23 cellular contexts compared by ENCODE assay signal in the genomic region with DNA sequence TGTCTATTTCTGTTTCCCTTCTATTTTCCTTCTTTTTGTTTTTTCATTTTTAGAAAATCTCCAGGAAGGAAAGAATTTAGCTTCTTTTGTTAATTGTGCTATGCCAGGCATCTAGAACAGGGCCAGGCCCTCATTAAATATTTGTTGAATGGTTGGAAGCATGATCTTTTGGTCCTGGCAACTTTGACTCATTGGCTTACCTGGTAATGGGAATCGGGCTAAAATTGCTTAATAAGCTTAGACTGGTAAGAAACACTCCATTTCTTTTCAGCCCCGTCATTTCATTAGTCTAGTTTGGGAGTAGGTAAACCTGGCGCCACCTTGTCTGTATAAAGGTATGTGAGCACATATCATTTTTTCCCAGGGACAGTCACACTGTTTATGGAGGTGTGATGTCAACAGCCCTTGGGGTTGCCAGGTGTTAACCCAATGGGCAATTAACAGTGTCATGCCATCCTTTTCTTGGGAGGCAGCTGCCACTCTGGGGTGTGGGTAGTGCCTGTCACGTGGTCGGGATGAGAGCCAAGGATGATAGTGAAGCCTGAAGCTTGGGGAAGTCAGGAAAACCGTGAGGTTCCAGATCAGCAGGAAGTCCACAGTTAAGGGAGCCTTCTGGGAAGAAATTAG. TPM values are rescaled to one million over a fixed set of nuclear protein-coding genes. Genes with fewer than 3 reads are reported as not detected.
DNase-seq lines count a peak whose midpoint lies in the region.
"Had no signal": no experiment of that assay in that cellular context is flagged by ENCODE, and none has a peak within 500 bp of the region (broad histone marks: within the 10 kb centered on the region; RNA-seq: fewer than 3 reads in every experiment).

No MANE protein-coding gene starts in this region.

- H3K36me3 Mint-ChIP-seq in activated naive CD4-positive, alpha-beta T cell treated with anti-CD3 and anti-CD28 coated beads, Interleukin-2, amount 10 ng/mL, durations not matched to agents 7 days and 5 days, result no peaks in the 10 kb centered on the region
- H3K36me3 Mint-ChIP-seq: CD4-positive, alpha-beta memory T cell had no signal

- H3K27ac Mint-ChIP-seq in activated naive CD4-positive, alpha-beta T cell treated with anti-CD3 and anti-CD28 coated beads, Interleukin-2, amount 10 ng/mL, durations not matched to agents 7 days and 5 days, result no peak overlapping the region
- H3K27ac Mint-ChIP-seq: CD4-positive, alpha-beta memory T cell had no signal

- H3K27ac ChIP-seq in epithelial cell of prostate, result peak overlapping the region; percentile 4
- H3K27ac ChIP-seq: GM23248 had no signal

- H3K27me3 Mint-ChIP-seq in activated naive CD4-positive, alpha-beta T cell treated with anti-CD3 and anti-CD28 coated beads, Interleukin-2, amount 10 ng/mL, durations not matched to agents 7 days and 5 days, result peaks cover 35% of the 10 kb centered on the region

- no peaks in the 10 kb centered on the region for H3K9me3 Mint-ChIP-seq in activated naive CD4-positive, alpha-beta T cell treated with anti-CD3 and anti-CD28 coated beads, Interleukin-2, amount 10 ng/mL, durations not matched to agents 7 days and 5 days
- H3K9me3 Mint-ChIP-seq: CD4-positive, alpha-beta memory T cell had no signal

- DNase-seq in DMS53 (lab: John Stamatoyannopoulos, UW) (peak; percentile 21), DMS53 treated with DMSO at 0.1 percent for 48 hours (lab: John Stamatoyannopoulos, UW; ENCODE audit: unreplicated experiment) (no peak), NCI-H69 (lab: John Stamatoyannopoulos, UW) (peak; percentile 16), epithelial cell of prostate (ENCODE audit: low read depth, low spot score) (no peak), myocyte (ENCODE audit: low read depth) (peak; percentile 78), NCI-H1694 (lab: John Stamatoyannopoulos, UW) (no peak), putamen (ENCODE audit: low spot score) (no peak)
- no peak for DNase-seq in activated naive CD4-positive, alpha-beta T cell treated with anti-CD3 and anti-CD28 coated beads, Interleukin-2, amount 10 ng/mL, durations not matched to agents 7 days and 5 days
- DNase-seq: 8988T; CD4-positive, alpha-beta memory T cell; GDM1; GM23248; MV-4-11; NCI-H1417; NCI-H2029 treated with DMSO at 0.1 percent for 48 hours; NCI-H2227 treated with DMSO at 0.1 percent for 48 hours; NCI-H524; OCI-M1; RPMI8226; SIG-M5 had no signal

- H3K4me1 Mint-ChIP-seq in activated naive CD4-positive, alpha-beta T cell treated with anti-CD3 and anti-CD28 coated beads, Interleukin-2, amount 10 ng/mL, durations not matched to agents 7 days and 5 days, result no peaks in the 10 kb centered on the region
- H3K4me1 Mint-ChIP-seq: CD4-positive, alpha-beta memory T cell had no signal

- CTCF ChIA-PET in activated naive CD4-positive, alpha-beta T cell treated with anti-CD3 and anti-CD28 coated beads, Interleukin-2, amount 10 ng/mL, durations not matched to agents 7 days and 5 days (lab: Charles Lee), result interaction anchor here (2.6 kb wide), 1 partner anchor 16 kb away, joined by 8 read pairs; no protein-coding TSS in a partner anchor

- H3K4me3 Mint-ChIP-seq in activated naive CD4-positive, alpha-beta T cell treated with anti-CD3 and anti-CD28 coated beads, Interleukin-2, amount 10 ng/mL, durations not matched to agents 7 days and 5 days, result no peak overlapping the region
- H3K4me3 Mint-ChIP-seq: CD4-positive, alpha-beta memory T cell had no signal

RNA-seq across cellular contexts. Expression of gene NDEL1, which starts 9.5 kb away (rescaled TPM):
- 71.1 and 74.7 TPM in 2 replicates for total RNA-seq in myocyte
- polyA plus RNA-seq in myocyte (2012), result 58.5 TPM

RNA-seq across cellular contexts. Expression of gene RNF222, which starts 28.6 kb away (rescaled TPM):
- not detected in 2 replicates for total RNA-seq in myocyte
- 0.08 TPM for polyA plus RNA-seq in myocyte (2012)
- total RNA-seq: GM12878, GM23248, K562 had no signal
- polyA plus RNA-seq: BJ, GM12878, GM23248, K562 had no signal

RNA-seq across cellular contexts. Expression of gene RPL26, which starts 43.2 kb away (rescaled TPM):
- 2,711 and 2,984 TPM in 2 replicates for total RNA-seq in myocyte
- 1,858 TPM for polyA plus RNA-seq in myocyte (2012)

Comparison
In these comparisons a context has a peak if more than half of its experiments do, and no peak if none do; other contexts are left out.
1. DNase-seq: peak in DMS53 (single experiment), NCI-H69 (single experiment) and myocyte (single experiment); none in DMS53 treated with DMSO at 0.1 percent for 48 hours (single experiment), epithelial cell of prostate (single experiment), NCI-H1694 (single experiment), activated naive CD4-positive, alpha-beta T cell treated with anti-CD3 and anti-CD28 coated beads, Interleukin-2, amount 10 ng/mL, durations not matched to agents 7 days and 5 days (single experiment) and putamen (single experiment).